Comparison of ENCODE assay signal across 8 cellular contexts in genomic region chr22:37675930-37676571, GRCh38. TPM values are rescaled to one million over a fixed set of nuclear protein-coding genes. Genes with fewer than 3 reads are reported as not detected.
DNase-seq lines count a peak whose midpoint lies in the region; ATAC-seq and FAIRE-seq lines count a peak whose summit lies in the region.

No MANE protein-coding gene starts in this region.

- DNase-seq in GM18507 (ENCODE audit: extremely low spot score, insufficient read length, low read depth) (no peak), SJSA1 (ENCODE audit: low read depth in 1 of 2, low spot score in 2 of 2) (peak in 1 of 2 experiments; percentile 71), posterior cingulate gyrus (no peak), NCI-H187 (lab: John Stamatoyannopoulos, UW) (no peak), NCI-H2171 treated with DMSO at 0.1 percent for 48 hours (lab: John Stamatoyannopoulos, UW) (no peak)
- peak in 1 of 3 donors; percentile 22 for DNase-seq in effector memory CD4-positive, alpha-beta T cell

- H3K36me3 ChIP-seq in SJSA1 (peaks cover 50% of the 10 kb centered on the region), muscle layer of duodenum (ENCODE audit: control insufficient read depth in 1 of 2, insufficient read depth in 2 of 2, low read length in 2 of 2) (peaks cover 5% of the 10 kb centered on the region in 2 donors)
- H3K36me3 ChIP-seq in effector memory CD4-positive, alpha-beta T cell (ENCODE audit: control insufficient read depth, insufficient read depth, low read length) = peaks cover 3% of the 10 kb centered on the region

- H3K9me3 ChIP-seq in SJSA1 (replicated peaks) (no peaks in the 10 kb centered on the region), muscle layer of duodenum (ENCODE audit: control insufficient read depth in 1 of 2, low read length in 2 of 2) (no peaks in the 10 kb centered on the region)
- no peaks in the 10 kb centered on the region for H3K9me3 ChIP-seq in effector memory CD4-positive, alpha-beta T cell (ENCODE audit: control insufficient read depth, low read length)

- peak; percentile 49 for FAIRE-seq in GM18507 (lab: Jason Lieb, UNC)

- H3K4me3 ChIP-seq in SJSA1 = peak overlapping the region; percentile 68
- peak overlapping the region; percentile 70 for H3K4me3 ChIP-seq in effector memory CD4-positive, alpha-beta T cell (ENCODE audit: insufficient read depth, low read depth, low read length, poor library complexity, severe bottlenecking)
- H3K4me3 ChIP-seq in muscle layer of duodenum (ENCODE audit: low read depth in 1 of 2, low read length in 2 of 2) = peak overlapping the region; percentile 78 to 80

- intact Hi-C loops in posterior cingulate gyrus (cut with DNase I) = no loop called here

- H3K27me3 ChIP-seq in SJSA1 (replicated peaks) (no peaks in the 10 kb centered on the region), muscle layer of duodenum (ENCODE audit: low read depth, low read length) (no peaks in the 10 kb centered on the region)
- no peaks in the 10 kb centered on the region for H3K27me3 ChIP-seq in effector memory CD4-positive, alpha-beta T cell (replicated peaks; ENCODE audit: control insufficient read depth, insufficient read depth, low read length, poor library complexity, severe bottlenecking)

- ATAC-seq in GM21526 (IDR thresholded peaks at IDR 0.05; ENCODE audit: low FRiP score, unreplicated experiment) = no peak

- peaks cover 28% of the 10 kb centered on the region for H3K4me1 ChIP-seq in SJSA1 (replicated peaks)
- H3K4me1 ChIP-seq in effector memory CD4-positive, alpha-beta T cell (ENCODE audit: control insufficient read depth, insufficient read depth, low read length, poor library complexity, severe bottlenecking) = peaks cover 40% of the 10 kb centered on the region
- peaks cover 6 to 32% of the 10 kb centered on the region in 2 donors for H3K4me1 ChIP-seq in muscle layer of duodenum (ENCODE audit: control insufficient read depth in 1 of 2, insufficient read depth in 2 of 2, low read length in 2 of 2)

- peak overlapping the region; percentile 76 for H3K27ac ChIP-seq in SJSA1
- peak overlapping the region; percentile 98 for H3K27ac ChIP-seq in effector memory CD4-positive, alpha-beta T cell (ENCODE audit: insufficient read depth, low read length, poor library complexity, severe bottlenecking)
- H3K27ac ChIP-seq in muscle layer of duodenum (ENCODE audit: low read length) = peak overlapping the region; percentile 89

RNA-seq across cellular contexts. Expression of gene LGALS1, which starts 0.6 kb away (rescaled TPM):
- total RNA-seq in SJSA1 (2014; rRNA removed; shearing (Covaris generic)) = 5,490 and 8,922 TPM in 2 replicates

RNA-seq across cellular contexts. Expression of gene NOL12, which starts 10.1 kb away (rescaled TPM):
- 32.1 and 38.0 TPM in 2 replicates for total RNA-seq in SJSA1 (2014; rRNA removed; shearing (Covaris generic))

RNA-seq across cellular contexts. Expression of gene PDXP, which starts 17.5 kb away (rescaled TPM):
- 47.1 and 47.7 TPM in 2 replicates for total RNA-seq in SJSA1 (2014; rRNA removed; shearing (Covaris generic))

RNA-seq across cellular contexts. Expression of gene TRIOBP, which starts 20.8 kb away (rescaled TPM):
- 90.4 and 92.5 TPM in 2 replicates for total RNA-seq in SJSA1 (2014; rRNA removed; shearing (Covaris generic))

RNA-seq across cellular contexts. Expression of gene SH3BP1, which starts 36.6 kb away (rescaled TPM):
- 8.2 and 13.6 TPM in 2 replicates for total RNA-seq in SJSA1 (2014; rRNA removed; shearing (Covaris generic))
